Comparison of ENCODE assay signal across 1 cellular context in the genomic region with DNA sequence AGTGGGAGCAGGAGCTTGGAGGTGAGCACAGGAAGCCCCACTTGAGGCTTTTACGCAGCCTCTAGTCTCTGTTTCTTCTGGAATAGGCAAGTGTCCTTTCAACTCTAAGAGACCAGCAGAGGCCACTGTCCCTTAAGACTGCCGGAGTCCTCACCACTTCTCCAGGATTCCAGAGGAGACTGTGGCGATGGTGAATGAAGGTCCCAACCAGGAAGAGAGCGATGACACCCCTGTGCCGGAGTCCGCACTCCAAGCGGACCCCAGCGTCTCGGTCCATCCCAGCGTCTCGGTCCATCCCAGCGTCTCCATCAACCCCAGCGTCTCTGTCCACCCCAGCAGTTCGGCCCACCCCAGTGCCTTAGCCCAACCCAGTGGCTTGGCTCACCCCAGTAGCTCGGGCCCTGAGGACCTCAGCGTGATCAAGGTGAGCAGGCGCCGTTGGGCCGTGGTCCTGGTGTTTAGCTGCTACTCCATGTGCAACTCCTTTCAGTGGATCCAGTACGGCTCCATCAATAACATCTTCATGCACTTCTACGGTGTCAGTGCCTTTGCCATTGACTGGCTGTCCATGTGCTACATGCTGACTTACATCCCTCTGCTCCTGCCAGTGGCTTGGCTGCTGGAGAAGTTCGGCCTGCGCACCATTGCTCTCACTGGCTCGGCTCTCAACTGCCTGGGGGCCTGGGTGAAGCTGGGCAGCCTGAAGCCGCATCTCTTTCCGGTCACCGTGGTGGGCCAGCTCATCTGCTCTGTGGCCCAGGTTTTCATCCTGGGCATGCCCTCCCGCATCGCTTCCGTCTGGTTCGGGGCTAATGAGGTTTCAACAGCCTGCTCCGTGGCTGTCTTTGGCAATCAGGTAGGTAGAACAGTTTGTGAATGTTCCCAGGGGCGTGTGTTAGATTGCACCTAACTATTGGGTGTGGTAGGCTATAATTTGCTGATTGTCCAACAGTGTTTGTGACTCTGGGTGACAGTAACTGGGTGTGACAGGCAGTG.
TF ChIP-seq lines count a peak whose summit lies in the region.

No MANE protein-coding gene starts in this region.

TF ChIP-seq in endothelial cell of umbilical vein, 7 proteins besides CTCF, POLR2A, EP300 and RAD21 (continued from another document):
- TF ChIP-seq EZH2 (IDR thresholded peaks at IDR 0.05; ENCODE audit: borderline replicate concordance, low read depth, low read length, severe bottlenecking) (no peak), POLR2AphosphoS5 (IDR thresholded peaks at IDR 0.05; ENCODE audit: insufficient read depth, low read depth, low read length) (no peak), MYC (IDR thresholded peaks at IDR 0.05; ENCODE audit: low read depth, low read length) (no peak)
